17 cellular contexts compared by ENCODE assay signal in genomic region chr5:173726848-173727557, GRCh38.
"Had no signal": no experiment of that assay in that cellular context is flagged by ENCODE, and none has a peak within 500 bp of the region (broad histone marks: within the 10 kb centered on the region; RNA-seq: fewer than 3 reads in every experiment).

No MANE protein-coding gene starts in this region.

- H3K27ac Mint-ChIP-seq: activated CD4-positive, alpha-beta memory T cell treated with anti-CD3 and anti-CD28 coated beads for 36 hours; activated naive CD4-positive, alpha-beta T cell treated with anti-CD3 and anti-CD28 coated beads for 36 hours; activated T-cell treated with anti-CD3 and anti-CD28 coated beads, Interleukin-2, amount 50 U/mL, for 72 hours; natural killer cell had no signal

- H3K36me3 Mint-ChIP-seq: activated CD4-positive, alpha-beta memory T cell treated with anti-CD3 and anti-CD28 coated beads for 36 hours; natural killer cell had no signal

- ATAC-seq: activated T-cell treated with anti-CD3 and anti-CD28 coated beads, Interleukin-2, amount 50 U/mL, for 72 hours; gastroesophageal sphincter; left cardiac atrium; natural killer cell had no signal

- H3K27ac ChIP-seq: adrenal gland, breast epithelium, gastroesophageal sphincter, right atrium auricular region, suprapubic skin had no signal

- DNase-seq: activated CD4-positive, alpha-beta memory T cell treated with anti-CD3 and anti-CD28 coated beads for 36 hours; activated naive CD4-positive, alpha-beta T cell treated with anti-CD3 and anti-CD28 coated beads for 36 hours; activated T-cell treated with anti-CD3 and anti-CD28 coated beads, Interleukin-2, amount 50 U/mL, for 72 hours; adrenal gland; effector CD4-positive, alpha-beta T cell; hypothalamus; left cardiac atrium; natural killer cell; nucleus accumbens; small intestine; stimulated activated naive CD4-positive, alpha-beta T cell; T-helper 9 cell; upper lobe of left lung had no signal

- H3K27me3 ChIP-seq: adrenal gland, breast epithelium, right atrium auricular region, upper lobe of left lung had no signal

- H3K36me3 ChIP-seq: adrenal gland, breast epithelium, gastroesophageal sphincter, right atrium auricular region, suprapubic skin, upper lobe of left lung had no signal

- H3K4me3 ChIP-seq: adrenal gland, breast epithelium, gastroesophageal sphincter, right atrium auricular region, suprapubic skin, upper lobe of left lung had no signal

- H3K4me3 Mint-ChIP-seq: activated CD4-positive, alpha-beta memory T cell treated with anti-CD3 and anti-CD28 coated beads for 36 hours; activated naive CD4-positive, alpha-beta T cell treated with anti-CD3 and anti-CD28 coated beads for 36 hours; activated T-cell treated with anti-CD3 and anti-CD28 coated beads, Interleukin-2, amount 50 U/mL, for 72 hours; natural killer cell had no signal

- H3K27me3 Mint-ChIP-seq: activated CD4-positive, alpha-beta memory T cell treated with anti-CD3 and anti-CD28 coated beads for 36 hours had no signal

- H3K4me1 Mint-ChIP-seq: natural killer cell had no signal

- H3K4me1 ChIP-seq: adrenal gland, breast epithelium, gastroesophageal sphincter, right atrium auricular region, suprapubic skin had no signal

- H3K9me3 ChIP-seq: adrenal gland, breast epithelium, suprapubic skin, upper lobe of left lung had no signal
